8 cellular contexts compared by ENCODE assay signal in the genomic region with DNA sequence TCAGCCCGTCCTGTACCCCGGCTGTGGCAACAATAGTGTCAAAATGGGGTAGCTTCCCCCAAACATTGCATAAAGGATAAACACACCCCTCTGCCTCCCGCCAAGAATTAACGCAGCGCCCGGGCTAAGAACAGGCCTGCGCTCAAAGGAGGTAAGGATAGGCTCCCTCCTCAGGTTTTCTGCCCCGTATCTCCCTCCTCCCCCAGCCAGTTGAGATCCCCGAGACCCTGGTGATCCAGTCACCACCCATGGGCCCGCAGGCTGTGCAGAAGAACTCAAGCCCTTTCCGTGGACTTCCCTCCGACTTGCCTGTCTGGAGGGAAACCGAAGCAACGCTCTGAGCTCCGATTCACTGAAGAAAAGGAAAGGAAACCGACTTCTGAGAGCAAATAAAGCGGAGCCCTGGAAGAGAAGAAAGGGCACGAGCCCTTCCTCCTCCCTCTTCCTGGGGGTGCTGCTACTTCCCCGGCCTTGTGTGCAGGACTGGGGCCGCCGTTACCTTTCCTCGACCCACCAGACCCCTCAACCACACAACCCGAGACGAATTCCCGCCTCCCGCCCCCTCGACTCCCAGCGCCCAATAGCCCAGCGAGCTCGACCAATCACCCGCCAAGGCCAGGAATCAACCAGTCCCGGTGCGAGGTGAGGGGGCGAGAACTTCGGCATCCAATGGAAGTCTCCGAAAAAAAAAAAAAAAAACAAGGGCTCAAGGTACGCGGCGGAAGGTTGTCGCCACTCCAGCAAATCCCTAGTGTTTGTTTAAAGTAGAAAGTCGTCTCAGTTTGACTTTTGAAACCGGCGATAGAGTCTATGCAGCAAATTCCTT. TPM values are rescaled to one million over a fixed set of nuclear protein-coding genes. Genes with fewer than 3 reads are reported as not detected.
A peak's percentile ranks its signal among the peaks of the same experiment; 100 is the strongest.
DNase-seq lines count a peak whose midpoint lies in the region; ATAC-seq and TF ChIP-seq lines count a peak whose summit lies in the region.

A gene (minus strand): TSS at position 554 of the 826 bp plus-strand sequence. CDS start 1,989 bp downstream, outside the sequence.

- no peak for TF ChIP-seq CTCF in A673 (conservative IDR thresholded peaks at IDR 0.05; ENCODE audit: low read depth, low read length)

- H3K36me3 ChIP-seq in A673 (ENCODE audit: insufficient read depth, low read length, poor library complexity, severe bottlenecking) (peaks cover 36% of the 10 kb centered on the region), skeletal muscle tissue (ENCODE audit: control insufficient read depth in 3 of 3, insufficient read depth in 3 of 3, low read length in 3 of 3) (peaks cover 8 to 12% (median 8%) of the 10 kb centered on the region in 3 donors)

- POLR2A ChIA-PET in A673 (lab: Charles Lee; ENCODE audit: low non-redundant PET) = interaction anchor here (0.5 to 0.7 kb wide), 7 partner anchors 65 to 746 kb away, joined by 3 to 9 read pairs (median 7); a partner anchor contains a TSS

- H3K9ac ChIP-seq in skeletal muscle tissue (ENCODE audit: low read depth in 1 of 3, low read length in 3 of 3) = peak within 1 kb of the TSS; percentile 76 to 86 (median 83)

- H3K9me3 ChIP-seq in A673 (ENCODE audit: low read depth, low read length, poor library complexity, severe bottlenecking) (no peaks in the 10 kb centered on the region), iPS-18c (ENCODE audit: control insufficient read depth, insufficient read depth, low read length) (no peaks in the 10 kb centered on the region), skeletal muscle tissue (ENCODE audit: control insufficient read depth in 3 of 3, low read length in 3 of 3) (no peaks in the 10 kb centered on the region)

- no TSS peak for BruUV-seq in A673 (replicated peaks; lab: Mats Ljungman, UMichigan)

- CTCF ChIA-PET in A673 (lab: Charles Lee) = interaction anchor here (0.6 to 2.4 kb wide), 4 partner anchors 202 to 343 kb away, joined by 4 to 12 read pairs (median 8); no protein-coding TSS in a partner anchor

- H3K4me3 ChIP-seq in A673 (ENCODE audit: low read depth, low read length, poor library complexity, severe bottlenecking) (peak within 1 kb of the TSS; percentile 69), iPS-18c (ENCODE audit: insufficient read depth, low read depth, low read length) (peak within 1 kb of the TSS; percentile 63), skeletal muscle tissue (ENCODE audit: low read length in 3 of 3) (peak within 1 kb of the TSS; percentile 92 to 95 (median 93))

- H3K27ac ChIP-seq in A673 (ENCODE audit: low read depth, low read length, poor library complexity, severe bottlenecking) (peak within 1 kb of the TSS; percentile 92), skeletal muscle tissue (ENCODE audit: low read depth, low read length) (peak within 1 kb of the TSS; percentile 77)

- DNase-seq in A673 (ENCODE audit: low spot score) (peak; percentile 99), NCI-H2171 (lab: John Stamatoyannopoulos, UW) (peak; percentile 96), UCSD-AML1 (lab: John Stamatoyannopoulos, UW; ENCODE audit: unreplicated experiment) (peak; percentile 87), brain pericyte (ENCODE audit: low read depth, low spot score) (peak; percentile 79)

- ATAC-seq in GM18868 (IDR thresholded peaks at IDR 0.05; ENCODE audit: unreplicated experiment) (peak; percentile 86), HG03103 (IDR thresholded peaks at IDR 0.05; ENCODE audit: low read depth, unreplicated experiment) (peak; percentile 93)

- no peaks in the 10 kb centered on the region for H3K27me3 ChIP-seq in A673 (replicated peaks; ENCODE audit: insufficient read depth, low read depth, low read length, poor library complexity)
- no peaks in the 10 kb centered on the region for H3K27me3 ChIP-seq in skeletal muscle tissue (ENCODE audit: control insufficient read depth in 3 of 3, insufficient read depth in 3 of 3, low read length in 3 of 3)

- intact Hi-C loops in A673 (cut with micrococcal nuclease; ENCODE audit: unreplicated experiment) = no loop called here

- H3K4me1 ChIP-seq in A673 (ENCODE audit: insufficient read depth, low read length, poor library complexity, severe bottlenecking) (peaks cover 15% of the 10 kb centered on the region), skeletal muscle tissue (ENCODE audit: control insufficient read depth in 3 of 3, insufficient read depth in 3 of 3, low read length in 3 of 3) (peaks cover 5 to 6% (median 5%) of the 10 kb centered on the region in 3 donors)

RNA-seq across cellular contexts. Expression of the gene that starts here (rescaled TPM):
- 30.2 and 35.3 TPM in 2 replicates for total RNA-seq in A673 (2021)
- total RNA-seq in skeletal muscle tissue = 4.2 TPM

Comparison
In these comparisons a context has a peak if more than half of its experiments do, and no peak if none do; other contexts are left out.
1. Peak in every context shown above with its lines: DNase-seq, ATAC-seq, H3K4me3 ChIP-seq and H3K27ac ChIP-seq.